14 cellular contexts compared by ENCODE assay signal in the genomic region with DNA sequence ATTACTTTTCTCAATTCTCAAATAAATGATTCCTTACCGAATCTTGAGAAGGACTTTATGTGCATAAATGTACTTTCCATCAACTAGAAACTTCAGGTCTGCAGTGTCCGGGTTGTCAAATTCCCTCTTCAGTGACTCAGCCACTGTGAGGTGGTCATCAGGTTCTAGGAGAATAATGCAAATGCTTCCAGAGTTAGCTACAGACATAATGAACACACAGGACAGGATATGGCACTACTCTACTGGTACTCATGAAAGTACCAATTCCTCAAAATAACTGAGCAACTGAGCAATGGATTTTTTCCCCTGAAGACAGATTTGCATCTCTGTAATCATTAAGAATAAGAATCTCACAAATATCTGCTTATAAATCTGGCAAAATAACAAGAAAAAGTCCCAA. TPM values are rescaled to one million over a fixed set of nuclear protein-coding genes. Genes with fewer than 3 reads are reported as not detected.
DNase-seq lines count a peak whose midpoint lies in the region; ATAC-seq and TF ChIP-seq lines count a peak whose summit lies in the region.
"Had no signal": no experiment of that assay in that cellular context is flagged by ENCODE, and none has a peak within 500 bp of the region (broad histone marks: within the 10 kb centered on the region; RNA-seq: fewer than 3 reads in every experiment).

No MANE protein-coding gene starts in this region.

- peaks cover 22% of the 10 kb centered on the region for H3K36me3 ChIP-seq in OCI-LY3 (replicated peaks; ENCODE audit: low read depth, low read length)

- H3K4me3 ChIP-seq in OCI-LY3 (ENCODE audit: low read length), result peak overlapping the region; percentile 25
- H3K4me3 ChIP-seq: left ventricle myocardium inferior had no signal

- ATAC-seq in GM18870 (IDR thresholded peaks at IDR 0.05; ENCODE audit: unreplicated experiment), result peak; percentile 43
- ATAC-seq in HG02798 (IDR thresholded peaks at IDR 0.05; ENCODE audit: poor library complexity, unreplicated experiment), result peak; percentile 23
- no peak for ATAC-seq in natural killer cell
- ATAC-seq in GM19397 (IDR thresholded peaks at IDR 0.05; ENCODE audit: unreplicated experiment), result no peak

- H3K9me3 ChIP-seq in OCI-LY3 (ENCODE audit: insufficient read depth, low read length), result no peaks in the 10 kb centered on the region
- H3K9me3 ChIP-seq: left ventricle myocardium inferior had no signal

- H3K4me1 Mint-ChIP-seq in natural killer cell, result peaks cover 79 to 87% of the 10 kb centered on the region in 2 donors

- H2AFZ ChIP-seq in OCI-LY3 (ENCODE audit: low read depth, low read length), result no peak overlapping the region

- no peaks in the 10 kb centered on the region for H3K9me3 Mint-ChIP-seq in natural killer cell

- H3K9ac ChIP-seq in OCI-LY3 (ENCODE audit: low read length), result peak overlapping the region; percentile 70

- TF ChIP-seq CTCF in OCI-LY3 (IDR thresholded peaks at IDR 0.05; ENCODE audit: low read depth, low read length) (no peak), natural killer cell (IDR thresholded peaks at IDR 0.05) (no peak)

- H3K79me2 ChIP-seq in OCI-LY3 (ENCODE audit: low read length), result no peaks in the 10 kb centered on the region

- no peaks in the 10 kb centered on the region for H3K36me3 Mint-ChIP-seq in natural killer cell

- peak overlapping the region; percentile 68 for H3K4me2 ChIP-seq in OCI-LY3 (ENCODE audit: low read length)

- H3K4me1 ChIP-seq in OCI-LY3 (ENCODE audit: low read length), result peaks cover 98% of the 10 kb centered on the region

- H4K20me1 ChIP-seq in OCI-LY3 (ENCODE audit: insufficient read depth, low read length), result no peaks in the 10 kb centered on the region

- H3K27me3 ChIP-seq in OCI-LY3 (ENCODE audit: low read depth, low read length), result no peaks in the 10 kb centered on the region
- H3K27me3 ChIP-seq: foreskin keratinocyte had no signal

- H3K27me3 Mint-ChIP-seq in natural killer cell (ENCODE audit: low read depth in 2 of 2), result no peaks in the 10 kb centered on the region

- intact Hi-C loops in natural killer cell (cut with micrococcal nuclease), result loop anchor here (10.0 kb wide), 1 partner anchor 167 kb away; no protein-coding TSS in a partner anchor

- H3K27ac ChIP-seq in OCI-LY3 (ENCODE audit: low read length), result peak overlapping the region; percentile 93
- H3K27ac ChIP-seq: foreskin keratinocyte, left ventricle myocardium inferior had no signal

- H3K27ac Mint-ChIP-seq in natural killer cell, result peak overlapping the region; percentile 83 to 89

- H3K4me3 Mint-ChIP-seq in natural killer cell, result peak overlapping the region; percentile 53

- DNase-seq in natural killer cell (no peak), NCI-H345 treated with DMSO at 0.1 percent for 48 hours (lab: John Stamatoyannopoulos, UW; ENCODE audit: unreplicated experiment) (no peak), GM19240 (ENCODE audit: insufficient read length, low spot score) (no peak)
- DNase-seq in activated CD4-positive, alpha-beta T cell treated with anti-CD3 and anti-CD28 coated beads for 48 hours, result no peak
- DNase-seq: activated naive CD4-positive, alpha-beta T cell treated with Interleukin-2 at 50 U/mL for 16 hours; left ventricle myocardium inferior; NCI-H524; occipital lobe; SHP77 had no signal

RNA-seq across cellular contexts. Expression of gene RCBTB2, which starts 31.2 kb away (rescaled TPM):
- 10 to 100 TPM; 21.9 to 27.1 (median 24.2) TPM for total RNA-seq in natural killer cell

Comparison
In these comparisons a context has a peak if more than half of its experiments do, and no peak if none do; other contexts are left out.
1. ATAC-seq: peak in GM18870 (single experiment) and HG02798 (single experiment); none in natural killer cell (0 of 3) and GM19397 (single experiment).